8 cellular contexts compared by ENCODE assay signal in the genomic region with DNA sequence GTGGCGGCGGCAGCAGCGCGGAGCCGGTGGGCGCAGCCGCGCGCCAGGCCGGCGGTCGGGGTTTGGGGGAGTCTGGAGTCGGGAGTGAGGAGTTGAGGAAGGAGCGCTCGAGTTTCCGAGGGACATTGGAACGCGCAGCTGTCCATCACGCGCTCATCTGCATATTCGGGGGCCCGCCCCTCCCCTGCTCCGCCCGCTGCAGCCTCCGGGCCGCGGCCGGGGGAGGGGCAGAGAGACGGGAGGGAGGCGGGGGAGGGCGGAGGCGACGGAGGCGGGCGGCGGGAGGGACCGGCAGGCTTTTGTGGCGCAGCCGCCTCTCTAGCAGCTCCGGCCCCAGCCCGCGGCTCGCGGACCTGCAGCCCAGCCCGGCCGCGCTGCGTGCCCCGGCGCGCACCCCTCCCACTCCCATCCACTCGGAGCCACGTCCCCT. TPM values are rescaled to one million over a fixed set of nuclear protein-coding genes. Genes with fewer than 3 reads are reported as not detected.
DNase-seq lines count a peak whose midpoint lies in the region; ATAC-seq, FAIRE-seq and TF ChIP-seq lines count a peak whose summit lies in the region.

Gene IRX2, minus strand, starts transcription at position 86 of the 430 bp plus-strand sequence. CDS start 264 bp downstream, outside the sequence.

- TF ChIP-seq CTCF in endothelial cell (IDR thresholded peaks at IDR 0.05; ENCODE audit: unreplicated experiment), result no peak
- TF ChIP-seq CTCF in mesothelial cell of epicardium (IDR thresholded peaks at IDR 0.05; ENCODE audit: unreplicated experiment), result no peak

- peak within 1 kb of the TSS; percentile 77 for H3K4me3 Mint-ChIP-seq in endothelial cell (ENCODE audit: unreplicated experiment)
- H3K4me3 Mint-ChIP-seq in mesothelial cell of epicardium, result peak within 1 kb of the TSS; percentile 78

- DNase-seq in EL (peak; percentile 97), NCI-H345 (lab: John Stamatoyannopoulos, UW) (peak; percentile 92), endothelial cell (ENCODE audit: low spot score) (peak; percentile 64), mesothelial cell of epicardium (ENCODE audit: low spot score in 2 of 2, unreplicated experiment in 2 of 2) (peak; percentile 89 to 90), GM19240 (ENCODE audit: insufficient read length, low spot score) (no peak), urothelium cell line (ENCODE audit: low spot score) (no peak)
- no peak for DNase-seq in activated T-cell treated with anti-CD3 and anti-CD28 coated beads, Interleukin-2, amount 50 U/mL, for 1 hour

- peaks cover 29% of the 10 kb centered on the region for H3K27me3 Mint-ChIP-seq in endothelial cell (ENCODE audit: unreplicated experiment)
- H3K27me3 Mint-ChIP-seq in mesothelial cell of epicardium (ENCODE audit: low read depth), result peaks cover 56% of the 10 kb centered on the region

- no peaks in the 10 kb centered on the region for H3K9me3 Mint-ChIP-seq in endothelial cell (ENCODE audit: unreplicated experiment)
- peaks cover 4% of the 10 kb centered on the region for H3K9me3 Mint-ChIP-seq in mesothelial cell of epicardium

- H3K4me1 Mint-ChIP-seq in endothelial cell (ENCODE audit: unreplicated experiment) (peaks cover 11% of the 10 kb centered on the region), mesothelial cell of epicardium (peaks cover 53% of the 10 kb centered on the region)

- H3K27ac Mint-ChIP-seq in endothelial cell (ENCODE audit: unreplicated experiment) (no peak within 1 kb of the TSS), mesothelial cell of epicardium (peak within 1 kb of the TSS; percentile 92)

- ATAC-seq in GM19035 (IDR thresholded peaks at IDR 0.05; ENCODE audit: unreplicated experiment), result no peak

- H3K36me3 Mint-ChIP-seq in endothelial cell (ENCODE audit: low read depth, unreplicated experiment), result peaks cover 7% of the 10 kb centered on the region
- H3K36me3 Mint-ChIP-seq in mesothelial cell of epicardium, result peaks cover 19% of the 10 kb centered on the region

- FAIRE-seq in urothelium cell line (lab: Jason Lieb, UNC), result no peak

RNA-seq across cellular contexts. Expression of gene IRX2, which starts in this region (rescaled TPM):
- total RNA-seq in endothelial cell (ENCODE audit: unreplicated experiment) (0.72 TPM), mesothelial cell of epicardium (30.3 to 32.6 TPM (median 30.7 TPM) in 3 replicates)

Comparison
In these comparisons a context has a peak if more than half of its experiments do, and no peak if none do; other contexts are left out.
1. RNA of gene IRX2 (total RNA-seq): 30.3 to 32.6 TPM in mesothelial cell of epicardium; 0.72 TPM in endothelial cell (single experiment); every median in the first group is over 10 times any median in the second.
2. Peak in DNase-seq in endothelial cell; RNA of the gene not detected or under 1 TPM.
3. DNase-seq: peak in EL (single experiment), NCI-H345 (single experiment) and mesothelial cell of epicardium (2 of 2); none in GM19240 (single experiment), urothelium cell line (single experiment) and activated T-cell treated with anti-CD3 and anti-CD28 coated beads, Interleukin-2, amount 50 U/mL, for 1 hour (single experiment).